Comparison of ENCODE assay signal across 13 cellular contexts in the genomic region with DNA sequence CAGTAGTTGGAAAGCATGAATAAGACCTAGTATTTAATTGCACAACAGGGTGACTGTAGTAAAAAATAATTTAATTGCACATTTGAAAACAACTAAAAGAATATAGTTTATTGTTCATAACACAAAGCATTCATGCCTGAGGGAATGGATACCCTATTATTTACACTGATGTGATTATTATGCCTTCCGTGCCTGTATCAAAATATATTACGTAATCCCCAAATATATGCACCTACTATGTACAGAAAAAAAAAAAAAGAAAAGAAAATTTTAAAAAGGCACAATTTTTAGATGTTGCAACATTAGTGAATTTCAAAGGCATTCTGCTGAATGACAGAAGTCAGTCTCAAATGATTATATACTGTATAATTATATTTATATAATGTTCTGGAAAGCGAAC.
DNase-seq lines count a peak whose midpoint lies in the region; ATAC-seq and TF ChIP-seq lines count a peak whose summit lies in the region.
"Had no signal": no experiment of that assay in that cellular context is flagged by ENCODE, and none has a peak within 500 bp of the region (broad histone marks: within the 10 kb centered on the region; RNA-seq: fewer than 3 reads in every experiment).

No MANE protein-coding gene starts in this region.

- in situ Hi-C loops in IMR-90 (cut with MboI; ENCODE audit: low sequenced_read_pairs) (no loop called here), transverse colon (cut with MboI; ENCODE audit: low pct_ligation_motif_present in 1 of 4, low pct_unique_long_range_greater_than_20kb in 1 of 4, low sequenced_read_pairs in 3 of 4) (no loop called here)

- H3K18ac ChIP-seq in IMR-90 (ENCODE audit: low read depth, low read length): no peak overlapping the region

- WGBS in IMR-90 (ENCODE audit: extremely low coverage in 2 of 2, insufficient read length in 1 of 2), 2 experiments: no CpG with 5 or more reads among the region's 3 CpGs
- 76 to 90% methylated on average over 3 of the region's 3 CpGs for WGBS in transverse colon (ENCODE audit: low coverage in 1 of 2), 2 donors

- no peak overlapping the region for H2BK20ac ChIP-seq in IMR-90 (ENCODE audit: low read depth, low read length)

- H3K27me3 ChIP-seq in IMR-90 (ENCODE audit: control insufficient read depth, insufficient read depth, low read length) (no peaks in the 10 kb centered on the region), transverse colon (no peaks in the 10 kb centered on the region)
- H3K27me3 ChIP-seq: BE2C had no signal

- dilution Hi-C loops in IMR-90 (cut with HindIII; ENCODE audit: low sequenced_read_pairs, unreplicated experiment): no loop called here

- H4K8ac ChIP-seq in IMR-90 (ENCODE audit: low read depth in 2 of 2, low read length in 2 of 2): no peak overlapping the region

- H3K14ac ChIP-seq in IMR-90 (replicated peaks; ENCODE audit: low read depth, low read length): no peak overlapping the region

- H2BK120ac ChIP-seq in IMR-90 (ENCODE audit: low read depth, low read length): no peak overlapping the region

- H3K9me3 ChIP-seq in IMR-90 (ENCODE audit: control insufficient read depth, insufficient read depth, low read length): 0 out of 2 replicates have a peak, but pooled peaks cover 2% of the 10 kb centered on the region
- H3K9me3 ChIP-seq in transverse colon: no peaks in the 10 kb centered on the region
- H3K9me3 ChIP-seq: BE2C, Caco-2 had no signal

- H4K20me1 ChIP-seq in IMR-90 (ENCODE audit: insufficient read depth, low read length): no peaks in the 10 kb centered on the region

- H3K9me1 ChIP-seq in IMR-90 (ENCODE audit: insufficient read depth, low read length): no peaks in the 10 kb centered on the region

- no peak for ATAC-seq in IMR-90 (ENCODE audit: low read depth)

- no peak overlapping the region for H3K27ac ChIP-seq in IMR-90 (ENCODE audit: insufficient read depth, low read length)
- H3K27ac ChIP-seq in transverse colon: no peak overlapping the region

- POLR2A ChIA-PET in IMR-90 (lab: Charles Lee; ENCODE audit: unreplicated experiment): no interaction called here

- no peaks in the 10 kb centered on the region for H3K4me1 ChIP-seq in IMR-90 (ENCODE audit: control insufficient read depth, insufficient read depth, low read length)
- no peaks in the 10 kb centered on the region for H3K4me1 ChIP-seq in transverse colon
- H3K4me1 ChIP-seq: BE2C, Caco-2 had no signal

- no peak overlapping the region for H2AK5ac ChIP-seq in IMR-90 (ENCODE audit: low read depth, low read length)

- no TSS peak for BruUV-seq in IMR-90 (replicated peaks; lab: Mats Ljungman, UMichigan)

- no peak overlapping the region for H4K5ac ChIP-seq in IMR-90 (ENCODE audit: low read depth, low read length)

- TF ChIP-seq POLR2A in IMR-90 (IDR thresholded peaks at IDR 0.05; ENCODE audit: low read depth, low read length) (no peak), transverse colon (IDR thresholded peaks at IDR 0.05) (no peak)

- TF ChIP-seq CTCF in IMR-90 (conservative IDR thresholded peaks at IDR 0.05; ENCODE audit: low read depth, low read length) (no peak), epithelial cell of esophagus (IDR thresholded peaks at IDR 0.05; ENCODE audit: insufficient read depth, low read depth, low read length, missing control alignments) (no peak), transverse colon (IDR thresholded peaks at IDR 0.05) (no peak)

- no peaks in the 10 kb centered on the region for H3K79me1 ChIP-seq in IMR-90 (ENCODE audit: low read depth in 1 of 2, low read length in 2 of 2)

- no peak overlapping the region for H3K4me3 ChIP-seq in IMR-90 (ENCODE audit: insufficient read depth, low read depth, low read length)
- H3K4me3 ChIP-seq in epithelial cell of esophagus (ENCODE audit: low read length): no peak overlapping the region
- H3K4me3 ChIP-seq in transverse colon: no peak overlapping the region

- DNase-seq in IMR-90 (no peak), NCI-H146 treated with DMSO at 0.1 percent for 48 hours (lab: John Stamatoyannopoulos, UW; ENCODE audit: unreplicated experiment) (peak; percentile 72), epithelial cell of esophagus (ENCODE audit: low read depth) (peak; percentile 2), NCI-H446 treated with DMSO at 0.1 percent for 48 hours (lab: John Stamatoyannopoulos, UW) (no peak), transverse colon (no peak), hypothalamus (lab: John Stamatoyannopoulos, UW) (no peak)
- DNase-seq: ACHN; BE2C; C1 segment of cervical spinal cord; Caco-2; CD4-positive, CD25-positive, alpha-beta regulatory T cell; CD8-positive, alpha-beta memory T cell; H9 had no signal

- H2BK5ac ChIP-seq in IMR-90 (ENCODE audit: low read depth, low read length, poor library complexity, severe bottlenecking): no peak overlapping the region

- no peak overlapping the region for H3K23ac ChIP-seq in IMR-90 (ENCODE audit: low read depth, low read length)

- no peak overlapping the region for H3K4me2 ChIP-seq in IMR-90 (ENCODE audit: low read depth, low read length)

- no peak overlapping the region for H2BK15ac ChIP-seq in IMR-90 (ENCODE audit: low read depth, low read length)

- H3K4ac ChIP-seq in IMR-90 (ENCODE audit: low read depth, low read length): no peak overlapping the region

- intact Hi-C loops in IMR-90 (cut with micrococcal nuclease) (no loop called here), transverse colon (cut with DNase I; ENCODE audit: low total_unique reads) (no loop called here)

- no peak for TF ChIP-seq RAD21 in IMR-90 (IDR thresholded peaks at IDR 0.05; ENCODE audit: low read length)

- CTCF ChIA-PET in IMR-90 (lab: Yijun Ruan, JAX): no interaction called here

- no peak overlapping the region for H2AK9ac ChIP-seq in IMR-90 (replicated peaks; ENCODE audit: low read depth, low read length, poor library complexity)

- H3K56ac ChIP-seq in IMR-90 (ENCODE audit: extremely low read depth, insufficient read depth, low read length): no peak overlapping the region

- no peak overlapping the region for H2AFZ ChIP-seq in IMR-90 (replicated peaks; ENCODE audit: low read length, poor library complexity)

- TF ChIP-seq EP300 in transverse colon (IDR thresholded peaks at IDR 0.05; ENCODE audit: low read depth): no peak

- H4K91ac ChIP-seq in IMR-90 (ENCODE audit: insufficient read depth, low read depth, low read length): no peak overlapping the region

- no peak overlapping the region for H3K9ac ChIP-seq in IMR-90 (ENCODE audit: low read depth, low read length)

- H3K36me3 ChIP-seq in IMR-90 (ENCODE audit: control insufficient read depth, insufficient read depth, low read length) (no peaks in the 10 kb centered on the region), transverse colon (no peaks in the 10 kb centered on the region)
- H3K36me3 ChIP-seq: BE2C had no signal

TF ChIP-seq in IMR-90, 13 proteins besides CTCF, POLR2A, EP300 and RAD21:
- TF ChIP-seq MXI1 (IDR thresholded peaks at IDR 0.05; ENCODE audit: borderline replicate concordance, low read depth, low read length) (no peak), RFX5 (IDR thresholded peaks at IDR 0.05; ENCODE audit: low read depth, low read length) (no peak), FOS (IDR thresholded peaks at IDR 0.05; ENCODE audit: low read depth, low read length) (no peak), RCOR1 (IDR thresholded peaks at IDR 0.05; ENCODE audit: insufficient replicate concordance, low read length) (no peak), CEBPB (IDR thresholded peaks at IDR 0.05; ENCODE audit: low read depth, low read length) (peak; percentile 57)
- TF ChIP-seq, protein P1, sequence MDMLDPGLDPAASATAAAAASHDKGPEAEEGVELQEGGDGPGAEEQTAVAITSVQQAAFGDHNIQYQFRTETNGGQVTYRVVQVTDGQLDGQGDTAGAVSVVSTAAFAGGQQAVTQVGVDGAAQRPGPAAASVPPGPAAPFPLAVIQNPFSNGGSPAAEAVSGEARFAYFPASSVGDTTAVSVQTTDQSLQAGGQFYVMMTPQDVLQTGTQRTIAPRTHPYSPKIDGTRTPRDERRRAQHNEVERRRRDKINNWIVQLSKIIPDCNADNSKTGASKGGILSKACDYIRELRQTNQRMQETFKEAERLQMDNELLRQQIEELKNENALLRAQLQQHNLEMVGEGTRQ (IDR thresholded peaks at IDR 0.05; ENCODE audit: low read depth, low read length): no peak

Comparison
In these comparisons a context has a peak if more than half of its experiments do, and no peak if none do; other contexts are left out.
1. DNase-seq: peak in NCI-H146 treated with DMSO at 0.1 percent for 48 hours (single experiment) and epithelial cell of esophagus (single experiment); none in IMR-90 (single experiment), NCI-H446 treated with DMSO at 0.1 percent for 48 hours (single experiment), transverse colon (single experiment) and hypothalamus (0 of 51).